Comparison of ENCODE assay signal across 9 cellular contexts in the genomic region with DNA sequence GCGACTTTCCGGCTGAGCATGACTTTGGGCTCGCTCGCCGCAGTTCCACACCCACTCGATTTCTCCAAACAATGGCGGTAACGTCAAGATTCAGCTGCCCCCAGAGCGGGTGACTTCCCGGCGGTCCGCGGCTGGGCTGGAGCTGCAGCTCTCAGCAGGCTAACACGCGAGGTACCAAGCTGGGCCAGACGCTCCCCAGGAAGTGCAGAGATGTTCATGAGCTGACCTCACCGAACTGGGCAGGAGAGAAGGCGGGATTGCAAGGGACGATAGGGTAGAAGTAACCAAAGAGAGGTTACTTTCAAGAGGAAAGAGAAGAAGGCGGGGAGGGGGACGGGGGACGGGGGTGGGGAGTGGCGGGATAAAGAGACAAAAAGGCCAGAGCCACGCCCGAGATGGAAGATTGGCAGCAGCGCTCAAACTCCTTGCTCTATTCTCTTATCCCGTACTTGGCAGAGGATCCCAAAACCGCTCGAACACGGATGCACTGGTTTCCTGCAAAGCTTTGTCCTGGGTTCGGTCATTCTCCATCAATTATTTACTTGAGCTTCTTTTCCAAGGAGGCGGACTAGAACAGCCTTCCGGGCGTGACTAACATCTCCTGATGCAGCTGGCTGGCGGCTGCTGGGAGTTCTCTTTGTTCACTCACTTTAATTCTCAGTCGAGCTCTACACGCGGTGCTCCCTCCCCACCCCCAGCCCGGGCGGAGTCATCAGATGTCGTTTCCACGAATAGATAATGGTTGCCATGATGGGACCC.
DNase-seq lines count a peak whose midpoint lies in the region; ATAC-seq and TF ChIP-seq lines count a peak whose summit lies in the region.
"Had no signal": no experiment of that assay in that cellular context is flagged by ENCODE, and none has a peak within 500 bp of the region (broad histone marks: within the 10 kb centered on the region; RNA-seq: fewer than 3 reads in every experiment).

A gene (minus strand): TSS at position 626 of the 759 bp plus-strand sequence.

- intact Hi-C loops in left ventricle myocardium inferior (cut with micrococcal nuclease): no loop called here

- TF ChIP-seq CTCF in left ventricle myocardium inferior (IDR thresholded peaks at IDR 0.05; ENCODE audit: borderline replicate concordance): no peak

- peak within 1 kb of the TSS; percentile 33 for H3K27ac ChIP-seq in left ventricle myocardium inferior (replicated peaks)

- H3K27me3 ChIP-seq in left ventricle myocardium inferior (ENCODE audit: low read depth): peaks cover 100% of the 10 kb centered on the region

- ATAC-seq in HG03045 (IDR thresholded peaks at IDR 0.05; ENCODE audit: unreplicated experiment) (no peak), HG02981 (IDR thresholded peaks at IDR 0.05; ENCODE audit: unreplicated experiment) (no peak)
- ATAC-seq: heart left ventricle had no signal

- H3K4me1 ChIP-seq in left ventricle myocardium inferior: peaks cover 44% of the 10 kb centered on the region

- peak within 1 kb of the TSS; percentile 56 for H3K4me3 ChIP-seq in left ventricle myocardium inferior

- DNase-seq in DMS53 (lab: John Stamatoyannopoulos, UW): peak; percentile 98
- DNase-seq in NCI-H2171 treated with DMSO at 0.1 percent for 48 hours (lab: John Stamatoyannopoulos, UW): peak; percentile 90
- DNase-seq in activated T-cell treated with anti-CD3 and anti-CD28 coated beads for 48 hours (ENCODE audit: low read depth): peak; percentile 48
- DNase-seq in left ventricle myocardium inferior: peak; percentile 29
- peak; percentile 40 to 56 (median 46) for DNase-seq in stimulated activated CD4-positive, alpha-beta T cell treated with anti-CD3 and anti-CD28 coated beads, Interleukin-12 subunit alpha, Interleukin-12 subunit beta, amount 100 ng/mL, for 48 hours (ENCODE audit: low read depth in 2 of 3, low spot score in 1 of 3)
- DNase-seq in ureter (ENCODE audit: low spot score): no peak

- H3K9me3 ChIP-seq in left ventricle myocardium inferior (replicated peaks): no peaks in the 10 kb centered on the region
- H3K9me3 ChIP-seq: heart left ventricle had no signal

- H3K36me3 ChIP-seq in left ventricle myocardium inferior: no peaks in the 10 kb centered on the region
- H3K36me3 ChIP-seq: heart left ventricle had no signal
